In the genomic region with DNA sequence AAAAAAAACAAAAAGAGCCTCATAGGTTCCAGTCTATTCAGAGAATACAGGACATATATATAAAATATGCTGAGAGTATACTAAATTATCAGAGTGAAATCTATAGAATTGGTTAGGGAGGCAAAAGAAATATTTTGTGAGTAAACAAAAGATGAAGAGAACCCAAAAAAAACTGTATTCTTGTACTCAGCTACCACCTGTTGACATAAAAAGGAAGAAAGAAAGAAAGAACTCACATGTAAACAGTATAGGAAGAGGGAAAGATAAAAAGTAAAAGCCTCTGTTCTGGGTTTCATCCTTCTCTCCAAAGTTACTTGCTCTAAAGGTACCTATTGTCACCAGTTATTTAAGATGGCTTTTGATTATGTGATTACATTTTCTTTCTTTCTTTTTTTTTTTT, we compare ENCODE assay signal across 8 cellular contexts. TPM values are rescaled to one million over a fixed set of nuclear protein-coding genes. Genes with fewer than 3 reads are reported as not detected.
"Had no signal": no experiment of that assay in that cellular context is flagged by ENCODE, and none has a peak within 500 bp of the region (broad histone marks: within the 10 kb centered on the region; RNA-seq: fewer than 3 reads in every experiment).

No MANE protein-coding gene starts in this region.

- H3K9me3 ChIP-seq: HAP-1 had no signal

- H3K27ac ChIP-seq: GM23248 had no signal

- DNase-seq: GM23248, GOT3, H7, H9, HCEC 1CT, HFFc6 had no signal

- H3K4me3 Mint-ChIP-seq: GM23338, H9, HFFc6 had no signal

- H3K4me3 ChIP-seq: GM23248, GM23338, HAP-1 had no signal

- H3K4me1 ChIP-seq: HAP-1 had no signal

- H3K27ac Mint-ChIP-seq: GM23338, H9, HFFc6 had no signal

- H3K9me3 Mint-ChIP-seq: GM23338, H9, HFFc6 had no signal

RNA-seq across cellular contexts. Expression of gene BNIPL, which starts 9.9 kb away (rescaled TPM):
- total RNA-seq: GM23248 had no signal
